In the genomic region with DNA sequence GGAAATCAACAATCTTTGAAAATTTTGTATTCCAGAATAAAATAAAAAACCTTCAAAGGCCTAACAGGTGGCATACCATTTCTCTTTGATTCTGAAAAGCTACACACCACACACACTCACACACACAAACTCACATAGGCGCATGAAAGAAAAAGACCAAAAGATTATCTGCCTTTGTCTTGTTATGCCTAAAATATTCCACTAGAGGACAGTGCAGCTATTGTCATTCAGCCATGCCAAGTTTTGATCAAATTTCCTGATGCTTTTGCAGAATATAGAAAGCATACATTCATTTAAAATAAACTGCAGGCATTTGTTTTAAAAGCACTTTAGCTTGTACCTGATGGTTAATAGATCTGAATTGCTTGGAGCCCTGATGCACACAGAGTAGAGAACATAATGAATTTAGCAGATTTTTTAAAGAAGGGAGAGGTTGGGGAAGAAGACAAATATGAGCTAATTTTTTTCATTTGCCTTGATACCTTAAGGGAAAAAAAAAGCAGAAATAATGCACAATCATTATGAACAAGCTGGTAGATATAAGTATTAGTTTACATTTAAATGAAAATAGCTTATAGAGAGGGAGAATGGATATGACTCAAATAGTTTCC, we compare ENCODE assay signal across 8 cellular contexts.
A peak's percentile ranks its signal among the peaks of the same experiment; 100 is the strongest.
DNase-seq lines count a peak whose midpoint lies in the region; ATAC-seq and TF ChIP-seq lines count a peak whose summit lies in the region.

No MANE protein-coding gene starts in this region.

- no peaks in the 10 kb centered on the region for H3K36me3 Mint-ChIP-seq in nephron progenitor cell (ENCODE audit: low read depth)

- peak; percentile 37 for TF ChIP-seq CTCF in GM20000 (IDR thresholded peaks at IDR 0.05; ENCODE audit: extremely low read depth, missing control alignments)
- TF ChIP-seq CTCF in choroid plexus epithelial cell (conservative IDR thresholded peaks at IDR 0.05; ENCODE audit: low read depth, low read length): peak; percentile 91
- TF ChIP-seq CTCF in nephron progenitor cell (IDR thresholded peaks at IDR 0.05): peak; percentile 98

- H3K4me3 Mint-ChIP-seq in nephron progenitor cell: no peak overlapping the region

- no peak overlapping the region for H3K4me3 ChIP-seq in choroid plexus epithelial cell (ENCODE audit: low read depth, low read length)

- H3K27me3 Mint-ChIP-seq in nephron progenitor cell (ENCODE audit: low read depth, poor library complexity): no peaks in the 10 kb centered on the region

- peak; percentile 30 for DNase-seq in Ammon's horn (ENCODE audit: low spot score)
- DNase-seq in GM20000 (ENCODE audit: low spot score): peak; percentile 8
- peak; percentile 16 for DNase-seq in NCI-H2227 treated with DMSO at 0.1 percent for 48 hours (lab: John Stamatoyannopoulos, UW)
- DNase-seq in choroid plexus epithelial cell (ENCODE audit: low read depth): peak; percentile 72
- no peak for DNase-seq in nephron progenitor cell

- no peaks in the 10 kb centered on the region for H3K4me1 Mint-ChIP-seq in nephron progenitor cell

- H3K27ac Mint-ChIP-seq in nephron progenitor cell: no peak overlapping the region

- H3K9me3 Mint-ChIP-seq in nephron progenitor cell: no peaks in the 10 kb centered on the region

- ATAC-seq in GM21381 (IDR thresholded peaks at IDR 0.05; ENCODE audit: unreplicated experiment) (no peak), GM21825 (IDR thresholded peaks at IDR 0.05; ENCODE audit: unreplicated experiment) (no peak), HG03460 (IDR thresholded peaks at IDR 0.05; ENCODE audit: unreplicated experiment) (no peak)

Comparison
In these comparisons a context has a peak if more than half of its experiments do, and no peak if none do; other contexts are left out.
1. CTCF ChIP-seq: peak in every context shown above with its lines; median percentile 98 in nephron progenitor cell; 91 in choroid plexus epithelial cell; 37 in GM20000.